In genomic region chr19:29745253-29745652, GRCh38 we compare ENCODE assay signal across 19 cellular contexts. TPM values are rescaled to one million over a fixed set of nuclear protein-coding genes. Genes with fewer than 3 reads are reported as not detected.
DNase-seq lines count a peak whose midpoint lies in the region; ATAC-seq and TF ChIP-seq lines count a peak whose summit lies in the region.
"Had no signal": no experiment of that assay in that cellular context is flagged by ENCODE, and none has a peak within 500 bp of the region (broad histone marks: within the 10 kb centered on the region; RNA-seq: fewer than 3 reads in every experiment).

No MANE protein-coding gene starts in this region.

- H3K9ac ChIP-seq in OCI-LY3 (ENCODE audit: low read length) = no peak overlapping the region
- H3K9ac ChIP-seq: parathyroid adenoma had no signal

- H3K4me1 Mint-ChIP-seq in stimulated activated effector memory CD8-positive, alpha-beta T cell treated with anti-CD3 and anti-CD28 coated beads, Interleukin-12 subunit alpha, Interleukin-12 subunit beta, amount 100 ng/mL, for 72 hours = no peaks in the 10 kb centered on the region
- H3K4me1 Mint-ChIP-seq in T-helper 17 cell = peaks cover 3% of the 10 kb centered on the region
- H3K4me1 Mint-ChIP-seq: activated CD8-positive, alpha-beta memory T cell treated with anti-CD3 and anti-CD28 coated beads, Interleukin-2, amount 10 ng/mL, durations not matched to agents 7 days and 5 days; mesothelial cell of epicardium had no signal

- no peak overlapping the region for H3K4me3 Mint-ChIP-seq in stimulated activated effector memory CD8-positive, alpha-beta T cell treated with anti-CD3 and anti-CD28 coated beads, Interleukin-12 subunit alpha, Interleukin-12 subunit beta, amount 100 ng/mL, for 72 hours
- H3K4me3 Mint-ChIP-seq in T-helper 17 cell = no peak overlapping the region
- H3K4me3 Mint-ChIP-seq: activated CD8-positive, alpha-beta memory T cell treated with anti-CD3 and anti-CD28 coated beads, Interleukin-2, amount 10 ng/mL, durations not matched to agents 7 days and 5 days; activated naive CD4-positive, alpha-beta T cell treated with anti-CD3 and anti-CD28 coated beads for 36 hours; mesothelial cell of epicardium had no signal

- no peaks in the 10 kb centered on the region for H4K20me1 ChIP-seq in OCI-LY3 (ENCODE audit: insufficient read depth, low read length)

- H3K4me1 ChIP-seq in OCI-LY3 (ENCODE audit: low read length) = no peaks in the 10 kb centered on the region
- H3K4me1 ChIP-seq: parathyroid adenoma, thyroid gland had no signal

- H3K9me3 ChIP-seq in OCI-LY3 (ENCODE audit: insufficient read depth, low read length) (no peaks in the 10 kb centered on the region), T-helper 17 cell (ENCODE audit: control insufficient read depth, low read length, poor library complexity, severe bottlenecking) (no peaks in the 10 kb centered on the region)
- H3K9me3 ChIP-seq: thyroid gland had no signal

- 0 out of 2 replicates have a peak, but pooled peaks cover 10% of the 10 kb centered on the region for H3K27me3 ChIP-seq in OCI-LY3 (ENCODE audit: low read depth, low read length)
- no peaks in the 10 kb centered on the region for H3K27me3 ChIP-seq in dorsolateral prefrontal cortex
- H3K27me3 ChIP-seq: thyroid gland had no signal

- TF ChIP-seq CTCF in OCI-LY3 (IDR thresholded peaks at IDR 0.05; ENCODE audit: low read depth, low read length) (peak; percentile 14; the same call in 1 of the 2 replicates), epithelial cell of proximal tubule (conservative IDR thresholded peaks at IDR 0.05; ENCODE audit: low read depth, low read length) (peak; percentile 22), dorsolateral prefrontal cortex (IDR thresholded peaks at IDR 0.05 in 54 of 56, conservative IDR thresholded peaks at IDR 0.05 in 2 of 56; ENCODE audit: low read depth in 1 of 56, partially characterized antibody in 56 of 56) (peak in 5 of 56 donors; percentile 10 to 24 (median 16))

- peaks cover 25% of the 10 kb centered on the region for H3K27me3 Mint-ChIP-seq in T-helper 17 cell

- H3K36me3 ChIP-seq in OCI-LY3 (replicated peaks; ENCODE audit: low read depth, low read length) = no peaks in the 10 kb centered on the region
- H3K36me3 ChIP-seq: thyroid gland had no signal

- no peaks in the 10 kb centered on the region for H3K36me3 Mint-ChIP-seq in stimulated activated effector memory CD8-positive, alpha-beta T cell treated with anti-CD3 and anti-CD28 coated beads, Interleukin-12 subunit alpha, Interleukin-12 subunit beta, amount 100 ng/mL, for 72 hours
- H3K36me3 Mint-ChIP-seq in T-helper 17 cell (ENCODE audit: low read depth) = no peaks in the 10 kb centered on the region
- H3K36me3 Mint-ChIP-seq: activated CD8-positive, alpha-beta memory T cell treated with anti-CD3 and anti-CD28 coated beads, Interleukin-2, amount 10 ng/mL, durations not matched to agents 7 days and 5 days; mesothelial cell of epicardium had no signal

- H3K9me3 Mint-ChIP-seq in stimulated activated effector memory CD8-positive, alpha-beta T cell treated with anti-CD3 and anti-CD28 coated beads, Interleukin-12 subunit alpha, Interleukin-12 subunit beta, amount 100 ng/mL, for 72 hours = no peaks in the 10 kb centered on the region
- H3K9me3 Mint-ChIP-seq: activated naive CD4-positive, alpha-beta T cell treated with anti-CD3 and anti-CD28 coated beads for 36 hours; mesothelial cell of epicardium had no signal

- H3K27ac ChIP-seq in OCI-LY3 (ENCODE audit: low read length) (no peak overlapping the region), dorsolateral prefrontal cortex (no peak overlapping the region)
- H3K27ac ChIP-seq: epithelial cell of prostate, parathyroid adenoma, RWPE1, thyroid gland had no signal

- H3K4me2 ChIP-seq in OCI-LY3 (ENCODE audit: low read length) = no peak overlapping the region

- no peaks in the 10 kb centered on the region for H3K79me2 ChIP-seq in OCI-LY3 (ENCODE audit: low read length)
- H3K79me2 ChIP-seq: parathyroid adenoma had no signal

- H2AFZ ChIP-seq in OCI-LY3 (ENCODE audit: low read depth, low read length) = no peak overlapping the region
- H2AFZ ChIP-seq: parathyroid adenoma had no signal

- H3K4me3 ChIP-seq in OCI-LY3 (ENCODE audit: low read length) (no peak overlapping the region), epithelial cell of proximal tubule (ENCODE audit: low read depth, low read length) (no peak overlapping the region), dorsolateral prefrontal cortex (no peak overlapping the region)
- H3K4me3 ChIP-seq: thyroid gland had no signal

- peak; percentile 44 for ATAC-seq in stimulated activated effector memory CD8-positive, alpha-beta T cell treated with anti-CD3 and anti-CD28 coated beads, Interleukin-12 subunit alpha, Interleukin-12 subunit beta, amount 100 ng/mL, for 72 hours
- no peak for ATAC-seq in T-helper 17 cell
- ATAC-seq: activated CD8-positive, alpha-beta memory T cell treated with anti-CD3 and anti-CD28 coated beads, Interleukin-2, amount 10 ng/mL, durations not matched to agents 7 days and 5 days had no signal

- intact Hi-C loops in dorsolateral prefrontal cortex (cut with DNase I) = no loop called here

- H3K27ac Mint-ChIP-seq in stimulated activated effector memory CD8-positive, alpha-beta T cell treated with anti-CD3 and anti-CD28 coated beads, Interleukin-12 subunit alpha, Interleukin-12 subunit beta, amount 100 ng/mL, for 72 hours = no peak overlapping the region
- H3K27ac Mint-ChIP-seq in T-helper 17 cell = no peak overlapping the region
- H3K27ac Mint-ChIP-seq: activated CD8-positive, alpha-beta memory T cell treated with anti-CD3 and anti-CD28 coated beads, Interleukin-2, amount 10 ng/mL, durations not matched to agents 7 days and 5 days; activated naive CD4-positive, alpha-beta T cell treated with anti-CD3 and anti-CD28 coated beads for 36 hours; mesothelial cell of epicardium had no signal

- DNase-seq in DMS 273 (lab: John Stamatoyannopoulos, UW; ENCODE audit: unreplicated experiment) (peak; percentile 25), DMS 273 treated with DMSO at 0.1 percent for 48 hours (lab: John Stamatoyannopoulos, UW) (no peak), epithelial cell of proximal tubule (ENCODE audit: low read depth) (no peak), hepatic stellate cell (ENCODE audit: low spot score) (no peak), dorsolateral prefrontal cortex (no peak), T-helper 17 cell (no peak)
- DNase-seq in stimulated activated effector memory CD8-positive, alpha-beta T cell treated with anti-CD3 and anti-CD28 coated beads, Interleukin-12 subunit alpha, Interleukin-12 subunit beta, amount 100 ng/mL, for 72 hours (ENCODE audit: low spot score in 2 of 2) = no peak
- DNase-seq: 8988T; activated CD8-positive, alpha-beta memory T cell treated with anti-CD3 and anti-CD28 coated beads, Interleukin-2, amount 10 ng/mL, durations not matched to agents 7 days and 5 days; activated naive CD4-positive, alpha-beta T cell treated with anti-CD3 and anti-CD28 coated beads for 36 hours; caudate nucleus; NCI-H1417; NCI-H446; thyroid gland had no signal

RNA-seq across cellular contexts. Expression of gene C19orf12, which starts 30.2 kb away (rescaled TPM):
- total RNA-seq in epithelial cell of proximal tubule (24.9 and 31.2 TPM in 2 replicates), dorsolateral prefrontal cortex (10 to 100 TPM; 35.8 to 75.4 (median 58.2) TPM), T-helper 17 cell (10 to 100 TPM; 16.6 to 18.6 TPM)
